8 cellular contexts compared by ENCODE assay signal in the genomic region with DNA sequence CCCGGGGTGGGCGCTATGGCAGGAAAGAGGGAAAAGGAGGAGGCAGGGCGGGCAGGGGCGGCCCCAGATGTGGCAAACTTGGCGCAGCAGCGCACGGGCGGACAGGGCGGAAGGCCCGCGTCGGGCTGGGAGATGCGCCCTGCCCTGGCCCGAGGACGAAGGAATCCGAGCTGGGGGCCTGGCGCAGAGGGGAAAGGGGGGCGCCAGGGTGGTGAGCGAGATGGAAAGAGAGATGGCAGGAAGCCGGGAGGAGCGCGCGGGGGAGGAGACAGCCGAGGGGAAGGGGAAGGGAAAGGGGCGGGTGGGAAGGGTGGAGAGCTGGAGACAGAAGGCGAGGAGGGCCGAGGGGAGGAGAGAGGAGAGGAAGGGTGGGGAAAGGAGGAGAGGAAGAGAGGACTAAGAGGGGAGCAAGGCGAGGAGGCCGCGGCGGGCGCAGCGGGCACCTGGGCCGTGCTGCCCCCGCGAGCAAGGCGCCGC. TPM values are rescaled to one million over a fixed set of nuclear protein-coding genes. Genes with fewer than 3 reads are reported as not detected.
DNase-seq lines count a peak whose midpoint lies in the region; ATAC-seq and TF ChIP-seq lines count a peak whose summit lies in the region.

A gene (plus strand): TSS at position 380 of the 477 bp plus-strand sequence. CDS start 147 bp downstream, outside the sequence.

- H3K27ac Mint-ChIP-seq in activated CD4-positive, alpha-beta T cell treated with anti-CD3 and anti-CD28 coated beads, Interleukin-2, amount 10 ng/mL, durations not matched to agents 24 days and 14 days, result peak within 1 kb of the TSS; percentile 97
- H3K27ac Mint-ChIP-seq in activated B cell treated with CpG ODN at 0.5 μM for 24 hours (peak within 1 kb of the TSS; percentile 73), nephron (peak within 1 kb of the TSS; percentile 96 to 99 (median 99))

- POLR2A ChIA-PET in activated B cell treated with CpG ODN at 0.5 μM for 24 hours (lab: Charles Lee), result interaction anchor here (1.1 to 2.0 kb wide), 3 partner anchors 19 to 26 kb away, joined by 3 to 16 read pairs (median 9); a partner anchor contains a TSS

- H3K4me3 ChIP-seq in MG63 (peak within 1 kb of the TSS; percentile 85), fibroblast of lung (replicated peaks in 1 of 4; ENCODE audit: control extremely low read depth in 1 of 4, insufficient read depth in 1 of 4, low read depth in 3 of 4, low read length in 4 of 4) (peak within 1 kb of the TSS; percentile 57 to 76 (median 75))

- peak within 1 kb of the TSS; percentile 97 for H3K4me3 Mint-ChIP-seq in activated CD4-positive, alpha-beta T cell treated with anti-CD3 and anti-CD28 coated beads, Interleukin-2, amount 10 ng/mL, durations not matched to agents 24 days and 14 days
- H3K4me3 Mint-ChIP-seq in activated B cell treated with CpG ODN at 0.5 μM for 24 hours (peak within 1 kb of the TSS; percentile 97), nephron (peak within 1 kb of the TSS; percentile 98 to 100 (median 99))

- peak within 1 kb of the TSS; percentile 80 for H3K9ac ChIP-seq in fibroblast of lung (ENCODE audit: insufficient read depth, low read length)

- no peaks in the 10 kb centered on the region for H3K9me3 Mint-ChIP-seq in activated CD4-positive, alpha-beta T cell treated with anti-CD3 and anti-CD28 coated beads, Interleukin-2, amount 10 ng/mL, durations not matched to agents 24 days and 14 days
- H3K9me3 Mint-ChIP-seq in activated B cell treated with CpG ODN at 0.5 μM for 24 hours, result no peaks in the 10 kb centered on the region
- H3K9me3 Mint-ChIP-seq in nephron, result no peaks in the 10 kb centered on the region

- peaks cover 23% of the 10 kb centered on the region for H3K4me1 ChIP-seq in fibroblast of lung (ENCODE audit: control insufficient read depth, extremely low read depth, insufficient read depth, low read length)

- no peaks in the 10 kb centered on the region for H3K27me3 ChIP-seq in MG63
- H3K27me3 ChIP-seq in fibroblast of lung (ENCODE audit: control insufficient read depth, insufficient read depth, low read length), result no peaks in the 10 kb centered on the region

- peak within 1 kb of the TSS; percentile 90 for H3K4me2 ChIP-seq in fibroblast of lung (ENCODE audit: extremely low read depth, insufficient read depth, low read length)

- peaks cover 34% of the 10 kb centered on the region for H3K79me2 ChIP-seq in fibroblast of lung (ENCODE audit: control insufficient read depth, insufficient read depth, low read length)

- DNase-seq in activated CD4-positive, alpha-beta T cell treated with anti-CD3 and anti-CD28 coated beads, Interleukin-2, amount 10 ng/mL, durations not matched to agents 24 days and 14 days, result peak; percentile 62
- DNase-seq in activated CD4-positive, alpha-beta T cell treated with anti-CD3 and anti-CD28 coated beads for 4 hours, result no peak
- DNase-seq in MG63 (peak; percentile 87), activated B cell treated with CpG ODN at 0.5 μM for 24 hours (no peak), fibroblast of lung (ENCODE audit: low read depth in 2 of 2) (peak; percentile 83 to 87)

- no peaks in the 10 kb centered on the region for H3K9me3 ChIP-seq in MG63
- no peaks in the 10 kb centered on the region for H3K9me3 ChIP-seq in fibroblast of lung (ENCODE audit: control insufficient read depth, insufficient read depth, low read depth, low read length)

- TF ChIP-seq CTCF in activated B cell treated with CpG ODN at 0.5 μM for 24 hours (IDR thresholded peaks at IDR 0.05) (no peak), fibroblast of lung (conservative IDR thresholded peaks at IDR 0.05 in 1 of 2, IDR thresholded peaks at IDR 0.05 in 1 of 2; ENCODE audit: low read depth in 1 of 2, low read length in 2 of 2) (no peak), nephron (IDR thresholded peaks at IDR 0.05; ENCODE audit: unreplicated experiment in 3 of 3) (no peak)

- H4K20me1 ChIP-seq in fibroblast of lung (ENCODE audit: control insufficient read depth, extremely low read depth, insufficient read depth, low read length), result no peaks in the 10 kb centered on the region

- no peak for ATAC-seq in activated B cell treated with CpG ODN at 0.5 μM for 24 hours (ENCODE audit: low read depth)
- no peak for ATAC-seq in GM21717 (IDR thresholded peaks at IDR 0.05; ENCODE audit: unreplicated experiment)
- no peak for ATAC-seq in HG03469 (IDR thresholded peaks at IDR 0.05; ENCODE audit: unreplicated experiment)

- H3K27ac ChIP-seq in fibroblast of lung (ENCODE audit: insufficient read depth, low read length), result peak within 1 kb of the TSS; percentile 85

- CTCF ChIA-PET in activated B cell treated with CpG ODN at 0.5 μM for 24 hours (lab: Charles Lee), result interaction anchor here (0.7 to 1.5 kb wide), 2 partner anchors 18 to 30 kb away, joined by 3 to 4 read pairs; no protein-coding TSS in a partner anchor

- peak within 1 kb of the TSS; percentile 12 for H2AFZ ChIP-seq in fibroblast of lung (ENCODE audit: low read length)

- peaks cover 33% of the 10 kb centered on the region for H3K36me3 ChIP-seq in MG63
- H3K36me3 ChIP-seq in fibroblast of lung (ENCODE audit: control insufficient read depth, insufficient read depth, low read length), result peaks cover 7% of the 10 kb centered on the region

- intact Hi-C loops in activated CD4-positive, alpha-beta T cell treated with anti-CD3 and anti-CD28 coated beads, Interleukin-2, amount 10 ng/mL, durations not matched to agents 24 days and 14 days (cut with micrococcal nuclease), result no loop called here
- intact Hi-C loops in activated B cell treated with CpG ODN at 0.5 μM for 24 hours (cut with micrococcal nuclease), result no loop called here

- H3K36me3 Mint-ChIP-seq in activated CD4-positive, alpha-beta T cell treated with anti-CD3 and anti-CD28 coated beads, Interleukin-2, amount 10 ng/mL, durations not matched to agents 24 days and 14 days (ENCODE audit: low read depth), result no peaks in the 10 kb centered on the region
- H3K36me3 Mint-ChIP-seq in activated B cell treated with CpG ODN at 0.5 μM for 24 hours (ENCODE audit: low read depth) (peaks cover 4% of the 10 kb centered on the region), nephron (ENCODE audit: low read depth) (peaks cover 21% of the 10 kb centered on the region)

- H3K27me3 Mint-ChIP-seq in activated CD4-positive, alpha-beta T cell treated with anti-CD3 and anti-CD28 coated beads, Interleukin-2, amount 10 ng/mL, durations not matched to agents 24 days and 14 days, result peaks cover 26% of the 10 kb centered on the region
- H3K27me3 Mint-ChIP-seq in activated B cell treated with CpG ODN at 0.5 μM for 24 hours, result peaks cover 27% of the 10 kb centered on the region
- peaks cover 13% of the 10 kb centered on the region for H3K27me3 Mint-ChIP-seq in nephron (ENCODE audit: low read depth)

- peaks cover 10% of the 10 kb centered on the region for H3K4me1 Mint-ChIP-seq in activated CD4-positive, alpha-beta T cell treated with anti-CD3 and anti-CD28 coated beads, Interleukin-2, amount 10 ng/mL, durations not matched to agents 24 days and 14 days
- peaks cover 14% of the 10 kb centered on the region for H3K4me1 Mint-ChIP-seq in activated B cell treated with CpG ODN at 0.5 μM for 24 hours
- H3K4me1 Mint-ChIP-seq in nephron, result peaks cover 45% of the 10 kb centered on the region

RNA-seq across cellular contexts. Expression of the gene that starts here (rescaled TPM):
- total RNA-seq in activated CD4-positive, alpha-beta T cell treated with anti-CD3 and anti-CD28 coated beads, Interleukin-2, amount 10 ng/mL, durations not matched to agents 24 days and 14 days, result 4.6 and 5.6 TPM in 2 replicates
- 47.5 and 63.5 TPM in 2 replicates for total RNA-seq in MG63 (2014; rRNA removed; shearing (Covaris generic); ENCODE audit: low replicate concordance)
- total RNA-seq in activated B cell treated with CpG ODN at 0.5 μM for 24 hours (0.24 and 0.31 TPM in 2 replicates), fibroblast of lung (12.1 and 16.3 TPM in 2 replicates)
- 106 and 132 TPM in 2 replicates for polyA plus RNA-seq in fibroblast of lung
- 69.8 and 73.6 TPM in 2 replicates for polyA plus RNA-seq in fibroblast of lung (2012)
- 87.0 and 98.0 TPM in 2 replicates for polyA minus RNA-seq in fibroblast of lung (ENCODE audit: low replicate concordance)

Comparison
In these comparisons a context has a peak if more than half of its experiments do, and no peak if none do; other contexts are left out.
1. DNase-seq: peak in activated CD4-positive, alpha-beta T cell treated with anti-CD3 and anti-CD28 coated beads, Interleukin-2, amount 10 ng/mL, durations not matched to agents 24 days and 14 days (single experiment), MG63 (single experiment) and fibroblast of lung (2 of 2); none in activated CD4-positive, alpha-beta T cell treated with anti-CD3 and anti-CD28 coated beads for 4 hours (0 of 2) and activated B cell treated with CpG ODN at 0.5 μM for 24 hours (single experiment).
2. Peak in every context shown above with its lines, with median percentiles within 50 percentile points of each other: H3K27ac Mint-ChIP-seq and H3K4me3 Mint-ChIP-seq.